ENCODE assay signal across 8 cellular contexts in genomic region chr10:72692057-72692891, GRCh38. TPM values are rescaled to one million over a fixed set of nuclear protein-coding genes. Genes with fewer than 3 reads are reported as not detected.
DNase-seq lines count a peak whose midpoint lies in the region; ATAC-seq and TF ChIP-seq lines count a peak whose summit lies in the region.

MCU (plus strand) TSS chr10:72692143; CDS start chr10:72692152, 9 bp downstream.

- peaks cover 8% of the 10 kb centered on the region for H3K27me3 Mint-ChIP-seq in CD4-positive, CD25-positive, alpha-beta regulatory T cell
- peaks cover 4% of the 10 kb centered on the region for H3K27me3 Mint-ChIP-seq in activated T-helper 17 cell treated with anti-CD3 and anti-CD28 coated beads, Interleukin-2, amount 50 U/mL, for 72 hours
- H3K27me3 Mint-ChIP-seq in natural killer cell treated with Interleukin-12 subunit alpha and Interleukin-12 subunit beta and Interleukin-15 and Interleukin-18, amount 100 ng/mL, for 72 hours: peaks cover 0 to 2% of the 10 kb centered on the region in 2 donors

- TF ChIP-seq CTCF in fibroblast of pulmonary artery (IDR thresholded peaks at IDR 0.05; ENCODE audit: low read length, missing control alignments): no peak

- H3K27ac ChIP-seq in CD4-positive, CD25-positive, alpha-beta regulatory T cell (ENCODE audit: insufficient read depth, low read length, poor library complexity, severe bottlenecking): peak within 1 kb of the TSS; percentile 53

- H3K4me1 Mint-ChIP-seq in CD4-positive, CD25-positive, alpha-beta regulatory T cell: peaks cover 12 to 46% (median 36%) of the 10 kb centered on the region in 4 donors
- peaks cover 8% of the 10 kb centered on the region for H3K4me1 Mint-ChIP-seq in activated T-helper 17 cell treated with anti-CD3 and anti-CD28 coated beads, Interleukin-2, amount 50 U/mL, for 72 hours
- H3K4me1 Mint-ChIP-seq in natural killer cell treated with Interleukin-12 subunit alpha and Interleukin-12 subunit beta and Interleukin-15 and Interleukin-18, amount 100 ng/mL, for 72 hours (ENCODE audit: low read depth in 2 of 2): peaks cover 18 to 35% of the 10 kb centered on the region in 2 donors

- H3K36me3 ChIP-seq in CD4-positive, CD25-positive, alpha-beta regulatory T cell (ENCODE audit: control insufficient read depth, insufficient read depth, low read length): no peaks in the 10 kb centered on the region

- peak within 1 kb of the TSS; percentile 83 to 89 (median 85) for H3K27ac Mint-ChIP-seq in CD4-positive, CD25-positive, alpha-beta regulatory T cell
- H3K27ac Mint-ChIP-seq in activated T-helper 17 cell treated with anti-CD3 and anti-CD28 coated beads, Interleukin-2, amount 50 U/mL, for 72 hours: peak within 1 kb of the TSS; percentile 82
- H3K27ac Mint-ChIP-seq in natural killer cell treated with Interleukin-12 subunit alpha and Interleukin-12 subunit beta and Interleukin-15 and Interleukin-18, amount 100 ng/mL, for 72 hours: peak within 1 kb of the TSS; percentile 27 to 38

- H3K4me3 ChIP-seq in CD4-positive, CD25-positive, alpha-beta regulatory T cell (ENCODE audit: low read depth, low read length): peak within 1 kb of the TSS; percentile 95
- peak within 1 kb of the TSS; percentile 93 for H3K4me3 ChIP-seq in fibroblast of pulmonary artery (replicated peaks; ENCODE audit: low read depth, low read length)

- peaks cover 2% of the 10 kb centered on the region for H3K27me3 ChIP-seq in CD4-positive, CD25-positive, alpha-beta regulatory T cell (ENCODE audit: control insufficient read depth, insufficient read depth, low read length)

- H3K9me3 ChIP-seq in CD4-positive, CD25-positive, alpha-beta regulatory T cell (ENCODE audit: control insufficient read depth in 2 of 2, low read length in 2 of 2): no peaks in the 10 kb centered on the region

- H3K4me3 Mint-ChIP-seq in CD4-positive, CD25-positive, alpha-beta regulatory T cell: peak within 1 kb of the TSS; percentile 88 to 96 (median 94)
- peak within 1 kb of the TSS; percentile 89 for H3K4me3 Mint-ChIP-seq in activated T-helper 17 cell treated with anti-CD3 and anti-CD28 coated beads, Interleukin-2, amount 50 U/mL, for 72 hours
- peak within 1 kb of the TSS; percentile 92 for H3K4me3 Mint-ChIP-seq in natural killer cell treated with Interleukin-12 subunit alpha and Interleukin-12 subunit beta and Interleukin-15 and Interleukin-18, amount 100 ng/mL, for 72 hours

- ATAC-seq in CD4-positive, CD25-positive, alpha-beta regulatory T cell (ENCODE audit: low read depth in 2 of 2): peak; percentile 95 to 97
- ATAC-seq in GM19397 (IDR thresholded peaks at IDR 0.05; ENCODE audit: unreplicated experiment) (peak; percentile 93), HG03521 (IDR thresholded peaks at IDR 0.05; ENCODE audit: unreplicated experiment) (peak; percentile 97)
- peak; percentile 99 for ATAC-seq in activated T-helper 17 cell treated with anti-CD3 and anti-CD28 coated beads, Interleukin-2, amount 50 U/mL, for 72 hours (replicated peaks)
- ATAC-seq in natural killer cell treated with Interleukin-12 subunit alpha and Interleukin-12 subunit beta and Interleukin-15 and Interleukin-18, amount 100 ng/mL, for 72 hours: peak; percentile 99

- H3K4me1 ChIP-seq in CD4-positive, CD25-positive, alpha-beta regulatory T cell (ENCODE audit: control insufficient read depth, insufficient read depth, low read length, poor library complexity, severe bottlenecking): peaks cover 21% of the 10 kb centered on the region

- no peaks in the 10 kb centered on the region for H3K36me3 Mint-ChIP-seq in CD4-positive, CD25-positive, alpha-beta regulatory T cell
- no peaks in the 10 kb centered on the region for H3K36me3 Mint-ChIP-seq in activated T-helper 17 cell treated with anti-CD3 and anti-CD28 coated beads, Interleukin-2, amount 50 U/mL, for 72 hours (ENCODE audit: low read depth)
- H3K36me3 Mint-ChIP-seq in natural killer cell treated with Interleukin-12 subunit alpha and Interleukin-12 subunit beta and Interleukin-15 and Interleukin-18, amount 100 ng/mL, for 72 hours: no peaks in the 10 kb centered on the region

- DNase-seq in CD4-positive, CD25-positive, alpha-beta regulatory T cell: peak; percentile 88 to 95 (median 91)
- DNase-seq in fibroblast of pulmonary artery (ENCODE audit: low read depth): peak; percentile 95
- DNase-seq in natural killer cell treated with Interleukin-12 subunit alpha and Interleukin-12 subunit beta and Interleukin-15 and Interleukin-18, amount 100 ng/mL, for 72 hours (ENCODE audit: low spot score): peak; percentile 93
- DNase-seq in stimulated activated naive CD4-positive, alpha-beta T cell (lab: John Stamatoyannopoulos, UW): peak; percentile 86 to 92 (median 90)

- no peaks in the 10 kb centered on the region for H3K9me3 Mint-ChIP-seq in CD4-positive, CD25-positive, alpha-beta regulatory T cell
- H3K9me3 Mint-ChIP-seq in activated T-helper 17 cell treated with anti-CD3 and anti-CD28 coated beads, Interleukin-2, amount 50 U/mL, for 72 hours: no peaks in the 10 kb centered on the region
- H3K9me3 Mint-ChIP-seq in natural killer cell treated with Interleukin-12 subunit alpha and Interleukin-12 subunit beta and Interleukin-15 and Interleukin-18, amount 100 ng/mL, for 72 hours: no peaks in the 10 kb centered on the region

TF ChIP-seq in PFSK-1, 5 proteins besides CTCF, POLR2A, EP300 and RAD21:
- no peak for TF ChIP-seq FOXP2 (optimal IDR thresholded peaks at IDR 0.05; ENCODE audit: borderline replicate concordance, extremely low read depth, extremely low read length, insufficient read depth)
- peak; percentile 51 to 73; a peak in 2 of 4 replicates for TF ChIP-seq REST (IDR thresholded peaks at IDR 0.05; ENCODE audit: insufficient read depth in 1 of 2, low read depth in 2 of 2, low read length in 2 of 2)
- no peak for TF ChIP-seq SIN3A (IDR thresholded peaks at IDR 0.05; ENCODE audit: borderline replicate concordance, insufficient read depth, low read length)
- TF ChIP-seq POLR2AphosphoS5 (IDR thresholded peaks at IDR 0.05; ENCODE audit: low read depth, low read length): peak; percentile 58; the same call in 1 of the 2 replicates
- TF ChIP-seq TAF1 (IDR thresholded peaks at IDR 0.05; ENCODE audit: borderline replicate concordance, insufficient read depth, low read length): peak; percentile 100

RNA-seq across cellular contexts. Expression of gene MCU, which starts in this region (rescaled TPM):
- total RNA-seq in CD4-positive, CD25-positive, alpha-beta regulatory T cell: 15.6 TPM
- 10 to 100 TPM in 2 of 4 donors, 1 to 10 TPM in 2; 9.0 to 13.5 (median 10.9) TPM for polyA plus RNA-seq in CD4-positive, CD25-positive, alpha-beta regulatory T cell
- polyA plus RNA-seq in PFSK-1 (2012; ENCODE audit: insufficient read length, low read depth): 10.7 TPM
- total RNA-seq in activated T-helper 17 cell treated with anti-CD3 and anti-CD28 coated beads, Interleukin-2, amount 50 U/mL, for 72 hours: 10 to 100 TPM; 12.5 to 19.1 TPM
- 10 to 100 TPM; 11.6 to 18.7 TPM for total RNA-seq in natural killer cell treated with Interleukin-12 subunit alpha and Interleukin-12 subunit beta and Interleukin-15 and Interleukin-18, amount 100 ng/mL, for 72 hours

Comparison
In these comparisons a context has a peak if more than half of its experiments do, and no peak if none do; other contexts are left out.
1. Peak in every context shown above with its lines: DNase-seq, ATAC-seq, H3K4me3 ChIP-seq and H3K27ac ChIP-seq.
2. H3K27ac Mint-ChIP-seq: peak in every context shown above with its lines; median percentile 85 in CD4-positive, CD25-positive, alpha-beta regulatory T cell; 82 in activated T-helper 17 cell treated with anti-CD3 and anti-CD28 coated beads, Interleukin-2, amount 50 U/mL, for 72 hours; 32 in natural killer cell treated with Interleukin-12 subunit alpha and Interleukin-12 subunit beta and Interleukin-15 and Interleukin-18, amount 100 ng/mL, for 72 hours.